12 cellular contexts compared by ENCODE assay signal in genomic region chr7:105352922-105353668, GRCh38. TPM values are rescaled to one million over a fixed set of nuclear protein-coding genes. Genes with fewer than 3 reads are reported as not detected.
DNase-seq lines count a peak whose midpoint lies in the region; ATAC-seq, FAIRE-seq and TF ChIP-seq lines count a peak whose summit lies in the region.
"Had no signal": no experiment of that assay in that cellular context is flagged by ENCODE, and none has a peak within 500 bp of the region (broad histone marks: within the 10 kb centered on the region; RNA-seq: fewer than 3 reads in every experiment).

No MANE protein-coding gene starts in this region.

- WGBS in mesendoderm (ENCODE audit: extremely low coverage, insufficient coverage, low lambda C conversion rate) = no CpG with 5 or more reads among the region's 4 CpGs

- CTCF ChIA-PET in activated B cell treated with CpG ODN at 0.5 μM for 24 hours (lab: Charles Lee) = interaction anchor here (0.9 to 2.0 kb wide), 3 partner anchors 9 to 35 kb away, joined by 3 to 4 read pairs (median 4); partner anchors contain the start of gene SRPK2

- H3K4me3 ChIP-seq in fibroblast of mammary gland (ENCODE audit: control insufficient read depth, low read depth, low read length) = no peak overlapping the region
- H3K4me3 ChIP-seq in mesendoderm (ENCODE audit: low read length) = no peak overlapping the region
- H3K4me3 ChIP-seq: thyroid gland had no signal

- no peaks in the 10 kb centered on the region for H3K36me3 ChIP-seq in mesendoderm (ENCODE audit: control insufficient read depth, insufficient read depth, low read length)
- H3K36me3 ChIP-seq: thyroid gland had no signal

- H3K27me3 Mint-ChIP-seq in T-helper 1 cell treated with Interleukin-12 subunit alpha and Interleukin-12 subunit beta and Interleukin-4 antibody, amounts not matched to agents 30 μg/mL and 1 μg/mL, for 36 hours (ENCODE audit: low read depth) = no peaks in the 10 kb centered on the region
- H3K27me3 Mint-ChIP-seq in activated B cell treated with CpG ODN at 0.5 μM for 24 hours = no peaks in the 10 kb centered on the region
- H3K27me3 Mint-ChIP-seq in stimulated activated memory B cell treated with anti-CD40 and anti-IgM and Interleukin-4, amounts not matched to agents 10 μg/mL and 1 μg/mL and 100 μg/mL, for 72 hours = no peaks in the 10 kb centered on the region

- no peaks in the 10 kb centered on the region for H3K9me3 Mint-ChIP-seq in T-helper 1 cell treated with Interleukin-12 subunit alpha and Interleukin-12 subunit beta and Interleukin-4 antibody, amounts not matched to agents 30 μg/mL and 1 μg/mL, for 36 hours
- no peaks in the 10 kb centered on the region for H3K9me3 Mint-ChIP-seq in activated B cell treated with CpG ODN at 0.5 μM for 24 hours
- H3K9me3 Mint-ChIP-seq in stimulated activated memory B cell treated with anti-CD40 and anti-IgM and Interleukin-4, amounts not matched to agents 10 μg/mL and 1 μg/mL and 100 μg/mL, for 72 hours = no peaks in the 10 kb centered on the region

- H3K27ac ChIP-seq in mesendoderm (ENCODE audit: low read depth, low read length) = no peak overlapping the region
- H3K27ac ChIP-seq: VCaP had no signal

- H2BK5ac ChIP-seq in mesendoderm (ENCODE audit: low read length) = no peak overlapping the region

- H2AK5ac ChIP-seq in mesendoderm (ENCODE audit: low read length) = no peak overlapping the region

- no peak for FAIRE-seq in urothelium cell line (lab: Jason Lieb, UNC)

- H2BK120ac ChIP-seq in mesendoderm (ENCODE audit: low read depth, low read length) = no peak overlapping the region

- peak overlapping the region; percentile 9 for H3K4me3 Mint-ChIP-seq in T-helper 1 cell treated with Interleukin-12 subunit alpha and Interleukin-12 subunit beta and Interleukin-4 antibody, amounts not matched to agents 30 μg/mL and 1 μg/mL, for 36 hours
- peak overlapping the region; percentile 68 for H3K4me3 Mint-ChIP-seq in activated B cell treated with CpG ODN at 0.5 μM for 24 hours
- peak overlapping the region; percentile 42 for H3K4me3 Mint-ChIP-seq in stimulated activated memory B cell treated with anti-CD40 and anti-IgM and Interleukin-4, amounts not matched to agents 10 μg/mL and 1 μg/mL and 100 μg/mL, for 72 hours

- ATAC-seq in activated B cell treated with CpG ODN at 0.5 μM for 24 hours (ENCODE audit: low read depth) = no peak
- ATAC-seq in stimulated activated memory B cell treated with anti-CD40 and anti-IgM and Interleukin-4, amounts not matched to agents 10 μg/mL and 1 μg/mL and 100 μg/mL, for 72 hours = no peak

- no peak overlapping the region for H3K9ac ChIP-seq in mesendoderm (ENCODE audit: low read length)

- H3K56ac ChIP-seq in mesendoderm (ENCODE audit: low read length) = no peak overlapping the region

- DNase-seq in T-helper 1 cell (no peak), activated B cell treated with CpG ODN at 0.5 μM for 24 hours (no peak), fibroblast of mammary gland (ENCODE audit: low read depth) (peak; percentile 21), mesendoderm (no peak), activated gamma-delta T cell (lab: John Stamatoyannopoulos, UW) (no peak), urothelium cell line (ENCODE audit: low spot score) (no peak)
- DNase-seq: 8988T; stimulated activated CD4-positive, alpha-beta T cell treated with anti-CD3 and anti-CD28 coated beads, Interleukin-4, amount 100 ng/mL, for 4 hours had no signal

- no peak overlapping the region for H3K23ac ChIP-seq in mesendoderm (ENCODE audit: low read length)

- no peak overlapping the region for H3K4ac ChIP-seq in mesendoderm (ENCODE audit: low read depth, low read length)

- H4K8ac ChIP-seq in mesendoderm (ENCODE audit: low read depth, low read length) = no peak overlapping the region

- peaks cover 27% of the 10 kb centered on the region for H3K79me2 ChIP-seq in mesendoderm (ENCODE audit: control insufficient read depth, insufficient read depth, low read length)

- no peak overlapping the region for H3K4me2 ChIP-seq in mesendoderm (ENCODE audit: low read length)

- H4K5ac ChIP-seq in mesendoderm (ENCODE audit: low read length) = no peak overlapping the region

- POLR2A ChIA-PET in activated B cell treated with CpG ODN at 0.5 μM for 24 hours (lab: Charles Lee) = interaction anchor here (0.6 to 3.8 kb wide), 9 partner anchors 8 to 412 kb away, joined by 3 to 36 read pairs (median 4); partner anchors contain the start of genes RINT1 and SRPK2

- peaks cover 17% of the 10 kb centered on the region for H3K79me1 ChIP-seq in mesendoderm (ENCODE audit: low read length)

- intact Hi-C loops in activated B cell treated with CpG ODN at 0.5 μM for 24 hours (cut with micrococcal nuclease) = loop anchor here (1.0 to 10.0 kb wide), 8 partner anchors 14 to 452 kb away; partner anchors contain the start of genes PUS7 and SRPK2

- H3K4me1 Mint-ChIP-seq in T-helper 1 cell treated with Interleukin-12 subunit alpha and Interleukin-12 subunit beta and Interleukin-4 antibody, amounts not matched to agents 30 μg/mL and 1 μg/mL, for 36 hours (ENCODE audit: low read depth) = peaks cover 43% of the 10 kb centered on the region
- H3K4me1 Mint-ChIP-seq in activated B cell treated with CpG ODN at 0.5 μM for 24 hours = peaks cover 90% of the 10 kb centered on the region
- H3K4me1 Mint-ChIP-seq in stimulated activated memory B cell treated with anti-CD40 and anti-IgM and Interleukin-4, amounts not matched to agents 10 μg/mL and 1 μg/mL and 100 μg/mL, for 72 hours = peaks cover 65% of the 10 kb centered on the region

- peaks cover 3% of the 10 kb centered on the region for H3K36me3 Mint-ChIP-seq in T-helper 1 cell treated with Interleukin-12 subunit alpha and Interleukin-12 subunit beta and Interleukin-4 antibody, amounts not matched to agents 30 μg/mL and 1 μg/mL, for 36 hours (ENCODE audit: low read depth)
- H3K36me3 Mint-ChIP-seq in activated B cell treated with CpG ODN at 0.5 μM for 24 hours (ENCODE audit: low read depth) = no peaks in the 10 kb centered on the region
- no peaks in the 10 kb centered on the region for H3K36me3 Mint-ChIP-seq in stimulated activated memory B cell treated with anti-CD40 and anti-IgM and Interleukin-4, amounts not matched to agents 10 μg/mL and 1 μg/mL and 100 μg/mL, for 72 hours

- H2BK15ac ChIP-seq in mesendoderm (replicated peaks; ENCODE audit: low read depth) = no peak overlapping the region

- no peaks in the 10 kb centered on the region for H3K4me1 ChIP-seq in mesendoderm (ENCODE audit: control insufficient read depth, low read depth, low read length)

- no peak overlapping the region for H3K18ac ChIP-seq in mesendoderm (ENCODE audit: low read length)

- no peak for TF ChIP-seq CTCF in activated B cell treated with CpG ODN at 0.5 μM for 24 hours (IDR thresholded peaks at IDR 0.05)
- no peak for TF ChIP-seq CTCF in fibroblast of mammary gland (conservative IDR thresholded peaks at IDR 0.05; ENCODE audit: control insufficient read depth, insufficient read depth, low read depth, low read length)

- H3K27ac Mint-ChIP-seq in T-helper 1 cell treated with Interleukin-12 subunit alpha and Interleukin-12 subunit beta and Interleukin-4 antibody, amounts not matched to agents 30 μg/mL and 1 μg/mL, for 36 hours = peak overlapping the region; percentile 58
- peak overlapping the region; percentile 99 for H3K27ac Mint-ChIP-seq in activated B cell treated with CpG ODN at 0.5 μM for 24 hours
- H3K27ac Mint-ChIP-seq in stimulated activated memory B cell treated with anti-CD40 and anti-IgM and Interleukin-4, amounts not matched to agents 10 μg/mL and 1 μg/mL and 100 μg/mL, for 72 hours = peak overlapping the region; percentile 85

- H3K27me3 ChIP-seq in mesendoderm (ENCODE audit: insufficient read depth, low read length, poor library complexity) = no peaks in the 10 kb centered on the region
- H3K27me3 ChIP-seq: thyroid gland had no signal

RNA-seq across cellular contexts. Expression of gene SRPK2, which starts 35.6 kb away (rescaled TPM):
- total RNA-seq in activated B cell treated with CpG ODN at 0.5 μM for 24 hours = 52.2 and 59.2 TPM in 2 replicates
- 29.8 TPM for polyA plus RNA-seq in mesendoderm (2013, experiment 1 of 2)
- 30.6 TPM for polyA plus RNA-seq in mesendoderm (2013, experiment 2 of 2)

Comparison
In these comparisons a context has a peak if more than half of its experiments do, and no peak if none do; other contexts are left out.
1. H3K4me3 Mint-ChIP-seq: peak in every context shown above with its lines; median percentile 68 in activated B cell treated with CpG ODN at 0.5 μM for 24 hours; 42 in stimulated activated memory B cell treated with anti-CD40 and anti-IgM and Interleukin-4, amounts not matched to agents 10 μg/mL and 1 μg/mL and 100 μg/mL, for 72 hours; 9 in T-helper 1 cell treated with Interleukin-12 subunit alpha and Interleukin-12 subunit beta and Interleukin-4 antibody, amounts not matched to agents 30 μg/mL and 1 μg/mL, for 36 hours.